9 cellular contexts compared by ENCODE assay signal in the genomic region with DNA sequence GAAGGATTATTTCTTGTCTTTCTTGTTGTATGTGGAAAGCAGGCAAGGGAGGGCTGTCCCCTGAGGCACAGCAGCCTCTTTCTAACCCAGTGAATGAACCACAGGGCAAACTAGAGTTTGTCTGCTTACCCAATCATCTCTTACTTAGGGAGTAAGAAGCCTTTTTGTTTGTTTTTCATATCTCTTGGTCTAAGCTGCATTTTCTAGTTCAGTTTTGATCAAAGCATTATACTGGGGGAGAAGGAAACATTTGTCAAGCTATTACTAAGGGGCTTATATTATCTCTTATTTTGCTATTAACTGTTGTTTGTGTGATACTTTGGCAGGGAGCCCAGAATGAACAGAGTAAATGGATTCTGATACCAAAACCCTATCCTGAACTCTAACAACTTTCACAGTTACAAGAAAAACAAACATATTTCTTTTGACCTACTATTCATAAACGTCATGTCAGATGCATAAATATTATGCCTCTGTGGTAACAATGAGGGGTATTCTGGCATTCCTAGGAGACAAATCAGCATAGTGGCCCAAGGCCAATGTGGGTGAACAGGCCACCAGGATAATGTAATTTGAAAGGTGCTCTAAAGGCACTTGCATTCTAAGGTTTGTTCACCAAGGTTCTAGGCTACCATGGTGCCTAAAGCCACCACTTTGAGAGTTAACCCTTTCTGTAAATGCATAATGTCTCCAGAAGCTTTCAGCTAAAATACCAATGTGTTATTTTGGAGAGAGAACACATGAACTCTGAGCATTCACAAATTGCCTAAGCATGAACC.
A peak's percentile ranks its signal among the peaks of the same experiment; 100 is the strongest.
DNase-seq lines count a peak whose midpoint lies in the region; ATAC-seq and TF ChIP-seq lines count a peak whose summit lies in the region.
"Had no signal": no experiment of that assay in that cellular context is flagged by ENCODE, and none has a peak within 500 bp of the region (broad histone marks: within the 10 kb centered on the region; RNA-seq: fewer than 3 reads in every experiment).

No MANE protein-coding gene starts in this region.

- H3F3A ChIP-seq in PC-3 (ENCODE audit: low read length, unreplicated experiment) = peaks cover 3% of the 10 kb centered on the region

- H3K4me3 ChIP-seq in PC-3 (ENCODE audit: low read length) = no peak overlapping the region
- H3K4me3 ChIP-seq in fibroblast of mammary gland (ENCODE audit: control insufficient read depth, low read depth, low read length) = no peak overlapping the region
- H3K4me3 ChIP-seq in gastrocnemius medialis = no peak overlapping the region

- H3K36me3 ChIP-seq in PC-3 (ENCODE audit: low read depth, low read length) (no peaks in the 10 kb centered on the region), gastrocnemius medialis (no peaks in the 10 kb centered on the region)

- no peaks in the 10 kb centered on the region for H3K79me2 ChIP-seq in PC-3 (ENCODE audit: low read length)

- peaks cover 4% of the 10 kb centered on the region for H3K9me3 Mint-ChIP-seq in progenitor cell of endocrine pancreas (ENCODE audit: low read depth)
- no peaks in the 10 kb centered on the region for H3K9me3 Mint-ChIP-seq in activated T-helper 1 cell treated with anti-CD3 and anti-CD28 coated beads, Interleukin-12 subunit alpha, Interleukin-12 subunit beta, Interleukin-2, Interleukin-4 antibody, amounts not matched to agents 30 ng/mL and 10 ng/mL and 1 ng/mL, durations not matched to agents 14 hours and 24 hours and 36 hours

- peak overlapping the region; percentile 94 for H3K27ac ChIP-seq in PC-3 (ENCODE audit: low read length)
- peak overlapping the region in 2 of 4 donors; percentile 2 to 10 for H3K27ac ChIP-seq in gastrocnemius medialis

- in situ Hi-C loops in gastrocnemius medialis (cut with MboI; ENCODE audit: low sequenced_read_pairs in 4 of 4) = no loop called here

- H3K4me3 Mint-ChIP-seq in progenitor cell of endocrine pancreas (ENCODE audit: low read depth) = no peak overlapping the region
- H3K4me3 Mint-ChIP-seq in activated T-helper 1 cell treated with anti-CD3 and anti-CD28 coated beads, Interleukin-12 subunit alpha, Interleukin-12 subunit beta, Interleukin-2, Interleukin-4 antibody, amounts not matched to agents 30 ng/mL and 10 ng/mL and 1 ng/mL, durations not matched to agents 14 hours and 24 hours and 36 hours = no peak overlapping the region

- H2AFZ ChIP-seq in PC-3 (ENCODE audit: low read length) = no peak overlapping the region

- intact Hi-C loops in PC-3 (cut with micrococcal nuclease) (no loop called here), gastrocnemius medialis (cut with DNase I; ENCODE audit: low total_unique reads) (no loop called here)
- intact Hi-C loops in activated T-helper 1 cell treated with anti-CD3 and anti-CD28 coated beads, Interleukin-12 subunit alpha, Interleukin-12 subunit beta, Interleukin-2, Interleukin-4 antibody, amounts not matched to agents 30 ng/mL and 10 ng/mL and 1 ng/mL, durations not matched to agents 14 hours and 24 hours and 36 hours (cut with micrococcal nuclease) = loop anchor here (5.0 kb wide), 2 partner anchors 226 to 336 kb away; no protein-coding TSS in a partner anchor

- H3K4me1 ChIP-seq in PC-3 (ENCODE audit: insufficient read depth, low read length) (peaks cover 57% of the 10 kb centered on the region), gastrocnemius medialis (peaks cover 0 to 4% of the 10 kb centered on the region in 2 donors)

- no peaks in the 10 kb centered on the region for H3K27me3 ChIP-seq in PC-3 (ENCODE audit: low read length)
- H3K27me3 ChIP-seq in gastrocnemius medialis = no peaks in the 10 kb centered on the region

- peaks cover 4% of the 10 kb centered on the region for H3K4me1 Mint-ChIP-seq in progenitor cell of endocrine pancreas (ENCODE audit: low read depth)
- H3K4me1 Mint-ChIP-seq in activated T-helper 1 cell treated with anti-CD3 and anti-CD28 coated beads, Interleukin-12 subunit alpha, Interleukin-12 subunit beta, Interleukin-2, Interleukin-4 antibody, amounts not matched to agents 30 ng/mL and 10 ng/mL and 1 ng/mL, durations not matched to agents 14 hours and 24 hours and 36 hours (ENCODE audit: low read depth) = peaks cover 17% of the 10 kb centered on the region

- CTCF ChIA-PET in PC-3 (lab: Charles Lee) = interaction anchor here (0.7 to 1.6 kb wide), 2 partner anchors 62 to 349 kb away, joined by 3 to 4 read pairs; no protein-coding TSS in a partner anchor

- peak overlapping the region; percentile 53 for H3K4me2 ChIP-seq in PC-3 (ENCODE audit: low read length)

- POLR2A ChIA-PET in PC-3 (lab: Charles Lee; ENCODE audit: unreplicated experiment) = no interaction called here

- TF ChIP-seq CTCF in PC-3 (conservative IDR thresholded peaks at IDR 0.05; ENCODE audit: low read depth, low read length) (no peak), fibroblast of mammary gland (conservative IDR thresholded peaks at IDR 0.05; ENCODE audit: control insufficient read depth, insufficient read depth, low read depth, low read length) (no peak), gastrocnemius medialis (IDR thresholded peaks at IDR 0.05 in 4 of 5, conservative IDR thresholded peaks at IDR 0.05 in 1 of 5) (no peak), progenitor cell of endocrine pancreas (IDR thresholded peaks at IDR 0.05; ENCODE audit: unreplicated experiment) (no peak)

- H3K36me3 Mint-ChIP-seq in progenitor cell of endocrine pancreas (ENCODE audit: insufficient read depth) = no peaks in the 10 kb centered on the region
- H3K36me3 Mint-ChIP-seq in activated T-helper 1 cell treated with anti-CD3 and anti-CD28 coated beads, Interleukin-12 subunit alpha, Interleukin-12 subunit beta, Interleukin-2, Interleukin-4 antibody, amounts not matched to agents 30 ng/mL and 10 ng/mL and 1 ng/mL, durations not matched to agents 14 hours and 24 hours and 36 hours (ENCODE audit: low read depth) = no peaks in the 10 kb centered on the region

- no peaks in the 10 kb centered on the region for H4K20me1 ChIP-seq in PC-3 (ENCODE audit: low read length)

- TF ChIP-seq POLR2A in gastrocnemius medialis (IDR thresholded peaks at IDR 0.05) = no peak

- peak overlapping the region; percentile 71 for H3K9ac ChIP-seq in PC-3 (ENCODE audit: low read length)

- BruUV-seq in PC-3 (replicated peaks; lab: Mats Ljungman, UMichigan) = TSS peak; percentile 25

- no peak overlapping the region for H3K27ac Mint-ChIP-seq in progenitor cell of endocrine pancreas
- H3K27ac Mint-ChIP-seq in activated T-helper 1 cell treated with anti-CD3 and anti-CD28 coated beads, Interleukin-12 subunit alpha, Interleukin-12 subunit beta, Interleukin-2, Interleukin-4 antibody, amounts not matched to agents 30 ng/mL and 10 ng/mL and 1 ng/mL, durations not matched to agents 14 hours and 24 hours and 36 hours = no peak overlapping the region

- H3K9me3 ChIP-seq in PC-3 (ENCODE audit: low read length) = no peaks in the 10 kb centered on the region
- no peaks in the 10 kb centered on the region for H3K9me3 ChIP-seq in gastrocnemius medialis

- H3K9me2 ChIP-seq in PC-3 (replicated peaks; ENCODE audit: low read length) = no peaks in the 10 kb centered on the region

- H3K27me3 Mint-ChIP-seq in progenitor cell of endocrine pancreas = no peaks in the 10 kb centered on the region
- no peaks in the 10 kb centered on the region for H3K27me3 Mint-ChIP-seq in activated T-helper 1 cell treated with anti-CD3 and anti-CD28 coated beads, Interleukin-12 subunit alpha, Interleukin-12 subunit beta, Interleukin-2, Interleukin-4 antibody, amounts not matched to agents 30 ng/mL and 10 ng/mL and 1 ng/mL, durations not matched to agents 14 hours and 24 hours and 36 hours (ENCODE audit: insufficient read depth)

- DNase-seq in ELR (ENCODE audit: low read depth) = peak; percentile 79
- peak; percentile 94 for DNase-seq in PC-3
- peak; percentile 71 for DNase-seq in fibroblast of mammary gland (ENCODE audit: low read depth)
- peak; percentile 11 to 50 for DNase-seq in gastrocnemius medialis
- no peak for DNase-seq in AG08396 (ENCODE audit: low spot score)
- no peak for DNase-seq in cerebellum (ENCODE audit: low spot score)
- no peak for DNase-seq in progenitor cell of endocrine pancreas (ENCODE audit: low spot score, unreplicated experiment)
- DNase-seq in activated T-helper 1 cell treated with anti-CD3 and anti-CD28 coated beads, Interleukin-12 subunit alpha, Interleukin-12 subunit beta, Interleukin-2, Interleukin-4 antibody, amounts not matched to agents 30 ng/mL and 10 ng/mL and 1 ng/mL, durations not matched to agents 14 hours and 24 hours and 36 hours (ENCODE audit: low spot score) = no peak
- DNase-seq: NCI-H1930 had no signal

- ATAC-seq in PC-3 = peak; percentile 72
- peak; percentile 47 to 68 for ATAC-seq in gastrocnemius medialis

Comparison
In these comparisons a context has a peak if more than half of its experiments do, and no peak if none do; other contexts are left out.
1. DNase-seq: peak in ELR (single experiment), PC-3 (single experiment), fibroblast of mammary gland (single experiment) and gastrocnemius medialis (2 of 2); none in AG08396 (single experiment), cerebellum (single experiment), progenitor cell of endocrine pancreas (single experiment) and activated T-helper 1 cell treated with anti-CD3 and anti-CD28 coated beads, Interleukin-12 subunit alpha, Interleukin-12 subunit beta, Interleukin-2, Interleukin-4 antibody, amounts not matched to agents 30 ng/mL and 10 ng/mL and 1 ng/mL, durations not matched to agents 14 hours and 24 hours and 36 hours (single experiment).